17 cellular contexts compared by ENCODE assay signal in genomic region chr11:8863838-8864237, GRCh38. TPM values are rescaled to one million over a fixed set of nuclear protein-coding genes. Genes with fewer than 3 reads are reported as not detected.
DNase-seq lines count a peak whose midpoint lies in the region; ATAC-seq, FAIRE-seq and TF ChIP-seq lines count a peak whose summit lies in the region.
"Had no signal": no experiment of that assay in that cellular context is flagged by ENCODE, and none has a peak within 500 bp of the region (broad histone marks: within the 10 kb centered on the region; RNA-seq: fewer than 3 reads in every experiment).

No MANE protein-coding gene starts in this region.

- DNase-seq in HTR-8/SVneo (ENCODE audit: insufficient read length, low spot score): peak; percentile 43
- DNase-seq in breast epithelium (ENCODE audit: low spot score in 2 of 2): no peak
- peak; percentile 80 for DNase-seq in kidney glomerular epithelial cell (lab: John Stamatoyannopoulos, UW)
- DNase-seq in type B pancreatic cell (ENCODE audit: extremely low spot score, unreplicated experiment): no peak
- no peak for DNase-seq in substantia nigra (lab: John Stamatoyannopoulos, UW)
- no peak for DNase-seq in activated gamma-delta T cell (lab: John Stamatoyannopoulos, UW)
- DNase-seq: activated T-cell treated with anti-CD3 and anti-CD28 coated beads, Interleukin-2, amount 50 U/mL, for 4 hours; DND-41; heart left ventricle; midbrain; NCI-H2107; Peyer's patch; right cardiac atrium had no signal

- H3K4me3 Mint-ChIP-seq in type B pancreatic cell: no peak overlapping the region
- H3K4me3 Mint-ChIP-seq: activated T-cell treated with anti-CD3 and anti-CD28 coated beads, Interleukin-2, amount 50 U/mL, for 4 hours; brain had no signal

- H3K27ac Mint-ChIP-seq in type B pancreatic cell: peak overlapping the region; percentile 37
- H3K27ac Mint-ChIP-seq: IgD-negative memory B cell had no signal

- H3K27me3 Mint-ChIP-seq in type B pancreatic cell: no peaks in the 10 kb centered on the region
- H3K27me3 Mint-ChIP-seq: brain had no signal

- H3K36me3 ChIP-seq in breast epithelium: no peaks in the 10 kb centered on the region
- H3K36me3 ChIP-seq: heart left ventricle, Peyer's patch had no signal

- TF ChIP-seq POLR2A in breast epithelium (IDR thresholded peaks at IDR 0.05): no peak

- H3K9me3 Mint-ChIP-seq in type B pancreatic cell: peaks cover 10% of the 10 kb centered on the region
- H3K9me3 Mint-ChIP-seq: activated T-cell treated with anti-CD3 and anti-CD28 coated beads, Interleukin-2, amount 50 U/mL, for 4 hours had no signal

- H3K27ac ChIP-seq in breast epithelium (peak overlapping the region; percentile 26 to 84), substantia nigra (ENCODE audit: low read depth, low read length, poor library complexity, severe bottlenecking) (no peak overlapping the region)
- H3K27ac ChIP-seq: VCaP had no signal

- no peak for FAIRE-seq in HTR-8/SVneo (lab: Jason Lieb, UNC)

- intact Hi-C loops in breast epithelium (cut with DNase I; ENCODE audit: low total_unique reads): no loop called here

- H3K4me3 ChIP-seq in breast epithelium: no peak overlapping the region
- H3K4me3 ChIP-seq: heart left ventricle, Peyer's patch had no signal

- no peaks in the 10 kb centered on the region for H3K27me3 ChIP-seq in breast epithelium
- H3K27me3 ChIP-seq: heart left ventricle, Peyer's patch had no signal

- no peak for TF ChIP-seq CTCF in breast epithelium (IDR thresholded peaks at IDR 0.05)
- no peak for TF ChIP-seq CTCF in type B pancreatic cell (conservative IDR thresholded peaks at IDR 0.05)

- H3K4me1 Mint-ChIP-seq in type B pancreatic cell (ENCODE audit: unreplicated experiment): peaks cover 36% of the 10 kb centered on the region

- H3K4me1 ChIP-seq in breast epithelium: peaks cover 0 to 3% of the 10 kb centered on the region in 2 donors

- H3K36me3 Mint-ChIP-seq in type B pancreatic cell: peaks cover 12% of the 10 kb centered on the region

- no peak for ATAC-seq in HG03469 (IDR thresholded peaks at IDR 0.05; ENCODE audit: unreplicated experiment)
- ATAC-seq: activated T-cell treated with anti-CD3 and anti-CD28 coated beads, Interleukin-2, amount 50 U/mL, for 4 hours had no signal

- no peaks in the 10 kb centered on the region for H3K9me3 ChIP-seq in breast epithelium
- H3K9me3 ChIP-seq: heart left ventricle, Peyer's patch had no signal

RNA-seq across cellular contexts. Expression of gene AKIP1, which starts 47.2 kb away (rescaled TPM):
- 10 to 100 TPM; 19.2 to 29.0 (median 27.5) TPM for total RNA-seq in breast epithelium
- total RNA-seq in type B pancreatic cell (ENCODE audit: low replicate concordance): 14.9 and 16.5 TPM in 2 replicates

Comparison
In these comparisons a context has a peak if more than half of its experiments do, and no peak if none do; other contexts are left out.
1. DNase-seq: peak in HTR-8/SVneo (single experiment) and kidney glomerular epithelial cell (single experiment); none in breast epithelium (0 of 2), type B pancreatic cell (single experiment), substantia nigra (0 of 49) and activated gamma-delta T cell (single experiment).